Comparison of ENCODE assay signal across 18 cellular contexts in the genomic region with DNA sequence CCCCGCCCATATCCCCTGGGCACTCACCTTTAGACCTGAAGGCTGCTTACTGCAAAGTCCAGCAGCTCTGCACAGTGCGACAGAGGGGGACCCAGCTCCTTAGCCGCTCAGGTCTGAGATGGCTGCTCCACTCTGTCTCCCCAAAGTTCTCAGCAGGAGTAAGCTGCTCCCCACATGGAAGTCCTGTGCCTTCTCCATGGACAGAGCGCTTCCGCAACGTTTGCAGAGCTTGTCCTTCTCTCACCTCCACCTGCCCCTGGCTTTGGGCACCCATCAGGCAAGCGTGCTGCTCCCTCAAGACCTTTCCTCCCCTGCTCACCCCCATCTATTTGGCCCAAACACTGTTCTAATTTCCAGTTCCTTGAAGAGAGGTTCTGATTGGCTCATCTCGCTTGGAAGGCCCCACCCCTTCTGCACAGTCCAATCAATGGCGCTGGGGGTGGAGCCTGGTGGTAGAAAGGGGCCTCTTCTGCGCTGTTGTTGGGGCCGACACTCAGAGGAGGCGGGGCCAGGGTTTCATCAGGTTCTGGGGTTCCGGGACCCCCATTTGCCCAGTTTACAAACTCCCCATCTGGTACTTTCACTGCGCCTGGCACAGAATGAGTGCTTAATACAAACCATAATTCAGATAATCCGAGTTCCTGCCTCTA.
DNase-seq lines count a peak whose midpoint lies in the region; ATAC-seq, FAIRE-seq and TF ChIP-seq lines count a peak whose summit lies in the region.
"Had no signal": no experiment of that assay in that cellular context is flagged by ENCODE, and none has a peak within 500 bp of the region (broad histone marks: within the 10 kb centered on the region; RNA-seq: fewer than 3 reads in every experiment).

No MANE protein-coding gene starts in this region.

- no peak for TF ChIP-seq RAD21 in K562 (CRISPR knock-in tag; conservative IDR thresholded peaks at IDR 0.05 in 1 of 2, IDR thresholded peaks at IDR 0.05 in 1 of 2)

- H3K79me2 ChIP-seq in K562 (ENCODE audit: control insufficient read depth, insufficient read depth, low read length) = no peaks in the 10 kb centered on the region

- H3K27me3 ChIP-seq in HUES64 (ENCODE audit: insufficient read depth, low read length) = no peaks in the 10 kb centered on the region
- no peaks in the 10 kb centered on the region; a peak in 1 of 5 replicates for H3K27me3 ChIP-seq in K562 (ENCODE audit: control insufficient read depth in 2 of 2, insufficient read depth in 2 of 2, low read length in 2 of 2)
- H3K27me3 ChIP-seq in testis = no peaks in the 10 kb centered on the region
- no peaks in the 10 kb centered on the region for H3K27me3 ChIP-seq in colonic mucosa
- H3K27me3 ChIP-seq in thyroid gland = no peaks in the 10 kb centered on the region
- H3K27me3 ChIP-seq: cardiac muscle cell had no signal

- 88% methylated on average over 15 of the region's 15 CpGs for WGBS in HUES64
- 23% methylated on average over 14 of the region's 15 CpGs for WGBS in K562 (ENCODE audit: insufficient coverage, low coverage, missing lambda C conversion rate)
- 50 to 71% methylated on average over 15 of the region's 15 CpGs for WGBS in testis, 2 donors
- WGBS in thyroid gland, 2 donors = 88 to 92% methylated on average over 15 of the region's 15 CpGs

- FAIRE-seq in K562 (lab: Jason Lieb, UNC) = no peak
- FAIRE-seq: endothelial cell of umbilical vein had no signal

- no peak overlapping the region for H2AFZ ChIP-seq in K562 (ENCODE audit: low read depth, low read length)

- CTCF ChIA-PET in K562 (lab: Yijun Ruan, JAX; ENCODE audit: low intra/inter-chr PET ratio) = no interaction called here

- H3K9ac ChIP-seq in HUES64 (ENCODE audit: low read depth, low read length) (no peak overlapping the region), K562 (ENCODE audit: insufficient read depth in 1 of 2, low read depth in 2 of 2, low read length in 2 of 2) (no peak overlapping the region), colonic mucosa (ENCODE audit: low read depth in 2 of 2, low read length in 2 of 2) (no peak overlapping the region)

- no peak for TF ChIP-seq CTCF in K562 (IDR thresholded peaks at IDR 0.05 in 2 of 3, conservative IDR thresholded peaks at IDR 0.05 in 1 of 3; ENCODE audit: insufficient read depth in 2 of 3, low read depth in 1 of 3, low read length in 3 of 3)
- no peak for TF ChIP-seq CTCF in testis (IDR thresholded peaks at IDR 0.05)
- TF ChIP-seq CTCF in colonic mucosa (IDR thresholded peaks at IDR 0.05) = no peak
- TF ChIP-seq CTCF in thyroid gland (IDR thresholded peaks at IDR 0.05) = no peak

- H3K4me2 ChIP-seq in K562 (ENCODE audit: insufficient read depth, low read length) = no peak overlapping the region

- peak; percentile 78 for ATAC-seq in K562
- no peak for ATAC-seq in naive thymus-derived CD8-positive, alpha-beta T cell
- ATAC-seq: activated CD8-positive, alpha-beta T cell treated with anti-CD3 and anti-CD28 coated beads for 36 hours had no signal

- H3K9me3 ChIP-seq in HUES64 (ENCODE audit: insufficient read depth, low read depth, low read length) (no peaks in the 10 kb centered on the region), K562 (replicated peaks; ENCODE audit: control insufficient read depth, insufficient read depth, low read depth, low read length) (no peaks in the 10 kb centered on the region), testis (no peaks in the 10 kb centered on the region), colonic mucosa (no peaks in the 10 kb centered on the region), thyroid gland (no peaks in the 10 kb centered on the region)
- H3K9me3 ChIP-seq: tibial artery had no signal

- peaks cover 0 to 4% (median 0%) of the 10 kb centered on the region in 9 donors for H3K9me3 Mint-ChIP-seq in naive thymus-derived CD8-positive, alpha-beta T cell
- H3K9me3 Mint-ChIP-seq: activated CD8-positive, alpha-beta T cell treated with anti-CD3 and anti-CD28 coated beads for 36 hours; activated T-cell treated with anti-CD3 and anti-CD28 coated beads, Interleukin-2, amount 50 U/mL, for 24 hours had no signal

- H4K20me1 ChIP-seq in K562 (replicated peaks; ENCODE audit: control insufficient read depth, insufficient read depth, low read length) = no peaks in the 10 kb centered on the region; the same call in 1 of the 2 replicates

- TF ChIP-seq POLR2A in K562 (conservative IDR thresholded peaks at IDR 0.05) (no peak), testis (IDR thresholded peaks at IDR 0.05) (no peak), thyroid gland (IDR thresholded peaks at IDR 0.05) (no peak)

- no peaks in the 10 kb centered on the region for H3K9me1 ChIP-seq in K562 (ENCODE audit: control insufficient read depth, insufficient read depth, low read length)

- POLR2A ChIA-PET in K562 (lab: Yijun Ruan, JAX) = no interaction called here
- POLR2A ChIA-PET in naive thymus-derived CD8-positive, alpha-beta T cell (lab: Charles Lee) = no interaction called here

- H3K4me1 Mint-ChIP-seq in naive thymus-derived CD8-positive, alpha-beta T cell = no peaks in the 10 kb centered on the region
- H3K4me1 Mint-ChIP-seq: CD4-positive, alpha-beta memory T cell had no signal

- H3K27me3 Mint-ChIP-seq in naive thymus-derived CD8-positive, alpha-beta T cell = peaks cover 12 to 71% (median 45%) of the 10 kb centered on the region in 5 donors

- intact Hi-C loops in K562 (cut with micrococcal nuclease) = no loop called here
- intact Hi-C loops in testis (cut with DNase I; ENCODE audit: low total_unique reads) = no loop called here
- intact Hi-C loops in colonic mucosa (cut with DNase I) = no loop called here
- intact Hi-C loops in thyroid gland (cut with DNase I) = no loop called here

- no peak overlapping the region for H3K27ac Mint-ChIP-seq in naive thymus-derived CD8-positive, alpha-beta T cell
- H3K27ac Mint-ChIP-seq: activated CD8-positive, alpha-beta T cell treated with anti-CD3 and anti-CD28 coated beads for 36 hours; activated T-cell treated with anti-CD3 and anti-CD28 coated beads, Interleukin-2, amount 50 U/mL, for 24 hours; CD4-positive, alpha-beta memory T cell had no signal

- H3K36me3 ChIP-seq in HUES64 (ENCODE audit: insufficient read depth, low read length) (no peaks in the 10 kb centered on the region), K562 (ENCODE audit: control insufficient read depth, insufficient read depth, low read length) (no peaks in the 10 kb centered on the region), testis (ENCODE audit: low read depth, missing control alignments) (no peaks in the 10 kb centered on the region), colonic mucosa (no peaks in the 10 kb centered on the region), thyroid gland (no peaks in the 10 kb centered on the region)
- H3K36me3 ChIP-seq: cardiac muscle cell, tibial artery had no signal

- TF ChIP-seq EP300 in K562 (IDR thresholded peaks at IDR 0.05; ENCODE audit: low read length) = no peak

- H3K27ac ChIP-seq in HUES64 (ENCODE audit: low read depth, low read length) = no peak overlapping the region
- no peak overlapping the region for H3K27ac ChIP-seq in K562 (ENCODE audit: extremely low read depth, low read depth, low read length)
- no peak overlapping the region for H3K27ac ChIP-seq in testis
- H3K27ac ChIP-seq in colonic mucosa = no peak overlapping the region
- no peak overlapping the region for H3K27ac ChIP-seq in thyroid gland
- H3K27ac ChIP-seq: cardiac muscle cell, tibial artery had no signal

- BruUV-seq in K562 (replicated peaks; lab: Mats Ljungman, UMichigan) = no TSS peak

- H3K4me3 ChIP-seq in HUES64 (ENCODE audit: low read length) = peak overlapping the region; percentile 48
- no peak overlapping the region for H3K4me3 ChIP-seq in K562
- no peak overlapping the region for H3K4me3 ChIP-seq in testis
- no peak overlapping the region for H3K4me3 ChIP-seq in colonic mucosa
- H3K4me3 ChIP-seq in thyroid gland (replicated peaks in 1 of 3) = no peak overlapping the region
- H3K4me3 ChIP-seq: cardiac muscle cell, tibial artery had no signal

- H3K4me1 ChIP-seq in HUES64 (ENCODE audit: insufficient read depth, low read length) (no peaks in the 10 kb centered on the region), K562 (replicated peaks in 1 of 2; ENCODE audit: control insufficient read depth in 2 of 2, insufficient read depth in 2 of 2, low read length in 2 of 2) (peaks cover 0 to 3% of the 10 kb centered on the region in 2 experiments; a peak in 2 of 5 replicates), testis (no peaks in the 10 kb centered on the region), colonic mucosa (no peaks in the 10 kb centered on the region), thyroid gland (no peaks in the 10 kb centered on the region)
- H3K4me1 ChIP-seq: tibial artery had no signal

- H3K36me3 Mint-ChIP-seq in naive thymus-derived CD8-positive, alpha-beta T cell = peaks cover 0 to 2% (median 0%) of the 10 kb centered on the region in 3 donors
- H3K36me3 Mint-ChIP-seq: CD4-positive, alpha-beta memory T cell had no signal

- in situ Hi-C loops in K562 (cut with MboI) = no loop called here

- DNase-seq in K562 (ENCODE audit: extremely low read depth in 1 of 4, low spot score in 3 of 4) (peak in 3 of 4 experiments; percentile 30 to 51 (median 46)), islet precursor cell (peak; percentile 32), testis (peak; percentile 63), colonic mucosa (no peak), thyroid gland (no peak)
- DNase-seq in naive thymus-derived CD8-positive, alpha-beta T cell = no peak
- DNase-seq: activated CD4-positive, CD25-positive, alpha-beta regulatory T cell; activated CD8-positive, alpha-beta T cell treated with anti-CD3 and anti-CD28 coated beads for 36 hours; activated T-cell treated with anti-CD3 and anti-CD28 coated beads, Interleukin-2, amount 50 U/mL, for 24 hours; CD4-positive, alpha-beta memory T cell; dermis blood vessel endothelial cell; stimulated activated CD4-positive, alpha-beta T cell treated with anti-CD3 and anti-CD28 coated beads, Interleukin-4, amount 100 ng/mL, for 1 hour; stimulated activated naive CD4-positive, alpha-beta T cell; T1000; tibial artery had no signal

- no peak overlapping the region for H3K4me3 Mint-ChIP-seq in naive thymus-derived CD8-positive, alpha-beta T cell
- H3K4me3 Mint-ChIP-seq: activated CD8-positive, alpha-beta T cell treated with anti-CD3 and anti-CD28 coated beads for 36 hours; activated T-cell treated with anti-CD3 and anti-CD28 coated beads, Interleukin-2, amount 50 U/mL, for 24 hours; CD4-positive, alpha-beta memory T cell had no signal

TF ChIP-seq in K562, 482 proteins besides CTCF, POLR2A, EP300 and RAD21 (continues in another document):
- TF ChIP-seq NFYB (IDR thresholded peaks at IDR 0.05; ENCODE audit: extremely low read depth, insufficient read length) = peak; percentile 46
- TF ChIP-seq MEIS2 (IDR thresholded peaks at IDR 0.05; ENCODE audit: partially characterized antibody) = no peak

Comparison
In these comparisons a context has a peak if more than half of its experiments do, and no peak if none do; other contexts are left out.
1. DNase-seq: peak in K562 (3 of 4), islet precursor cell (single experiment) and testis (single experiment); none in colonic mucosa (single experiment), thyroid gland (0 of 2) and naive thymus-derived CD8-positive, alpha-beta T cell (0 of 10).